ENCODE assay signal across 15 cellular contexts in the genomic region with DNA sequence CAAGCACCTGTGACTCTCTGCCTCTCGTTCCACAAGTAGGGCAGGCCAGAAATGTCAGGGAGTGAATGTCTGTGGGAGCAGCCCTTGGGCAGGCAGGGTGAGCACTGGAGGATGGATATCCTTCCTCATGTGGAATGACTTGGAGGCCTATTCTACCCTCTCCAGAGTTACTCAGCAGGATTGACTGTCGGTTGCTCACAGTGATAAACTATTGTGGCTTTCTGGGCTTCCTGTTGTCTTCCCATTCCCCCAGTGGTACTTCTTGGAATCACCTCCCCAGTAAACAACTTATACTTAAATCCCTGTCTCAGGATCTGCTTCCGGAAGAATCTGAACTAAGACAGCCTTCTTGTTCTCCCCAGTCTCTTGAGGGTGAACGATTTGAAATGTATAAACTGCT.
"Had no signal": no experiment of that assay in that cellular context is flagged by ENCODE, and none has a peak within 500 bp of the region (broad histone marks: within the 10 kb centered on the region; RNA-seq: fewer than 3 reads in every experiment).

No MANE protein-coding gene starts in this region.

- DNase-seq: activated CD4-positive, alpha-beta T cell treated with anti-CD3 and anti-CD28 coated beads, Interleukin-2, amount 50 U/mL, for 1 hour; activated naive CD4-positive, alpha-beta T cell treated with anti-CD3 and anti-CD28 coated beads, Interleukin-2, amount 50 U/mL, for 16 hours; activated T-cell treated with anti-CD3 and anti-CD28 coated beads for 4 hours; adrenal gland; body of pancreas; erythroblast; immature natural killer cell; lower lobe of right lung; naive B cell; retina; stimulated activated CD4-positive, alpha-beta T cell treated with anti-CD3 and anti-CD28 coated beads, Interleukin-4, amount 100 ng/mL, for 24 hours; stimulated activated naive CD8-positive, alpha-beta T cell treated with anti-CD3 and anti-CD28 coated beads, Interleukin-15, amount 100 ng/mL, for 72 hours had no signal

- ATAC-seq: activated T-helper 17 cell treated with anti-CD3 and anti-CD28 coated beads, Interleukin-2, amount 50 U/mL, for 72 hours; body of pancreas; lower lobe of right lung; stimulated activated naive CD8-positive, alpha-beta T cell treated with anti-CD3 and anti-CD28 coated beads, Interleukin-15, amount 100 ng/mL, for 72 hours had no signal

- H3K27me3 ChIP-seq: body of pancreas had no signal

- H3K4me3 ChIP-seq: adrenal gland, body of pancreas, lower lobe of right lung, thoracic aorta had no signal

- H3K36me3 ChIP-seq: adrenal gland, lower lobe of right lung, thoracic aorta had no signal

- H3K9me3 ChIP-seq: adrenal gland, body of pancreas, lower lobe of right lung, thoracic aorta had no signal

- H3K4me1 Mint-ChIP-seq: immature natural killer cell, naive B cell had no signal

- H3K4me1 ChIP-seq: adrenal gland, body of pancreas, lower lobe of right lung had no signal

- H3K9me3 Mint-ChIP-seq: activated T-helper 17 cell treated with anti-CD3 and anti-CD28 coated beads, Interleukin-2, amount 50 U/mL, for 72 hours; dendritic cell treated with granulocyte-macrophage colony-stimulating factor and Interleukin-4, amounts not matched to agents 40 ng/mL and 50 ng/mL, for 4 days; stimulated activated naive CD8-positive, alpha-beta T cell treated with anti-CD3 and anti-CD28 coated beads, Interleukin-15, amount 100 ng/mL, for 72 hours had no signal

- H3K36me3 Mint-ChIP-seq: immature natural killer cell, naive B cell had no signal

- H3K27me3 Mint-ChIP-seq: dendritic cell treated with granulocyte-macrophage colony-stimulating factor and Interleukin-4, amounts not matched to agents 40 ng/mL and 50 ng/mL, for 4 days had no signal

- H3K27ac ChIP-seq: adrenal gland, body of pancreas, lower lobe of right lung, thoracic aorta had no signal

- H3K27ac Mint-ChIP-seq: activated T-helper 17 cell treated with anti-CD3 and anti-CD28 coated beads, Interleukin-2, amount 50 U/mL, for 72 hours; dendritic cell treated with granulocyte-macrophage colony-stimulating factor and Interleukin-4, amounts not matched to agents 40 ng/mL and 50 ng/mL, for 4 days; immature natural killer cell; naive B cell; stimulated activated naive CD8-positive, alpha-beta T cell treated with anti-CD3 and anti-CD28 coated beads, Interleukin-15, amount 100 ng/mL, for 72 hours had no signal

- H3K4me3 Mint-ChIP-seq: activated T-helper 17 cell treated with anti-CD3 and anti-CD28 coated beads, Interleukin-2, amount 50 U/mL, for 72 hours; dendritic cell treated with granulocyte-macrophage colony-stimulating factor and Interleukin-4, amounts not matched to agents 40 ng/mL and 50 ng/mL, for 4 days; immature natural killer cell; naive B cell; stimulated activated naive CD8-positive, alpha-beta T cell treated with anti-CD3 and anti-CD28 coated beads, Interleukin-15, amount 100 ng/mL, for 72 hours had no signal
